1 cellular context compared by ENCODE assay signal in the genomic region with DNA sequence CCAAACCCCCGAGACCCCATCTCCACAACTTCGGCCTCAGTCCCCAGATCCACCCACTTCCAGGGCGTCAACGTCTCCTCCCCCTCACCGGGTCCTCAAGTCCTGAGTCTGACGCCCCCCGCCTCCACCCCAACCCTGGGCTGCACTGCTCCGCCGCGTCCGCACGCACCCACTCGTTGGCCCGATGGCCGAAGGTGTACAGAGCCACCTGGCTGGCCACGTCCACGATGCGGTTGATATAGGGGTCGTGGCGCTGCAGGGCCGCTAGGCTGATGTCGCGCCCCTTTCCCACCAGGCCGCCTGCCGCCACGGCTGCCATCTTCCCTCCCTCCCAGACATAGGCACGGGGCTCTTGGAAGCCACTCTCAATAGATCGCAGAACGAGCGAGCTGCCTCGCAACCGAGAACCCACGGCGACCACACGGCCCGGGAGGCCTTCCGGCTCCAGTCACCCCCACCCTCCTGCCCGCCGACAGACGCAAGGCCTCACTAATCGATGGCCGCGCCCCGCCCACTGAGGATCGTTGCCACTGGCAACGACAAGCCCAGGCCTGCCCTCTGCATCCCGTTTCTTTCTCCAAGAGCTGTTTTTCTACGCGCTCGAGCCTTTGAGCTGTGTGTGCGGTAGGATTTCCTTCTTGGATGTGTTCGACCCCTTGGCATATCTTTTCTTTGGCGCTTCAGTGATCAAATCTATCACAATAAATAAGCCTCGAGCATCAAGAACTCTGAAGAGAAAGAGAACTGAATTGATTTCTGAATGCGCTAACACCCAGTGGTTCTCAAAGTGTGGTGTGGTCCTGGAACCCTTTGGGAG.
TF ChIP-seq lines count a peak whose summit lies in the region.

TSS of gene DCP1B (minus strand) at position 345 of the 817 bp plus-strand sequence. CDS start at position 319, 26 bp downstream.

TF ChIP-seq in neural cell, 6 proteins besides CTCF, POLR2A, EP300 and RAD21:
- TF ChIP-seq, protein P1, sequence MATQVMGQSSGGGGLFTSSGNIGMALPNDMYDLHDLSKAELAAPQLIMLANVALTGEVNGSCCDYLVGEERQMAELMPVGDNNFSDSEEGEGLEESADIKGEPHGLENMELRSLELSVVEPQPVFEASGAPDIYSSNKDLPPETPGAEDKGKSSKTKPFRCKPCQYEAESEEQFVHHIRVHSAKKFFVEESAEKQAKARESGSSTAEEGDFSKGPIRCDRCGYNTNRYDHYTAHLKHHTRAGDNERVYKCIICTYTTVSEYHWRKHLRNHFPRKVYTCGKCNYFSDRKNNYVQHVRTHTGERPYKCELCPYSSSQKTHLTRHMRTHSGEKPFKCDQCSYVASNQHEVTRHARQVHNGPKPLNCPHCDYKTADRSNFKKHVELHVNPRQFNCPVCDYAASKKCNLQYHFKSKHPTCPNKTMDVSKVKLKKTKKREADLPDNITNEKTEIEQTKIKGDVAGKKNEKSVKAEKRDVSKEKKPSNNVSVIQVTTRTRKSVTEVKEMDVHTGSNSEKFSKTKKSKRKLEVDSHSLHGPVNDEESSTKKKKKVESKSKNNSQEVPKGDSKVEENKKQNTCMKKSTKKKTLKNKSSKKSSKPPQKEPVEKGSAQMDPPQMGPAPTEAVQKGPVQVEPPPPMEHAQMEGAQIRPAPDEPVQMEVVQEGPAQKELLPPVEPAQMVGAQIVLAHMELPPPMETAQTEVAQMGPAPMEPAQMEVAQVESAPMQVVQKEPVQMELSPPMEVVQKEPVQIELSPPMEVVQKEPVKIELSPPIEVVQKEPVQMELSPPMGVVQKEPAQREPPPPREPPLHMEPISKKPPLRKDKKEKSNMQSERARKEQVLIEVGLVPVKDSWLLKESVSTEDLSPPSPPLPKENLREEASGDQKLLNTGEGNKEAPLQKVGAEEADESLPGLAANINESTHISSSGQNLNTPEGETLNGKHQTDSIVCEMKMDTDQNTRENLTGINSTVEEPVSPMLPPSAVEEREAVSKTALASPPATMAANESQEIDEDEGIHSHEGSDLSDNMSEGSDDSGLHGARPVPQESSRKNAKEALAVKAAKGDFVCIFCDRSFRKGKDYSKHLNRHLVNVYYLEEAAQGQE (IDR thresholded peaks at IDR 0.05; ENCODE audit: borderline replicate concordance) = peak; percentile 61
- peak; percentile 91 for TF ChIP-seq POLR2AphosphoS5 (IDR thresholded peaks at IDR 0.05)
- no peak for TF ChIP-seq EZH2 (IDR thresholded peaks at IDR 0.05; ENCODE audit: borderline replicate concordance, insufficient read depth, low read length, poor library complexity, severe bottlenecking)
- peak; percentile 72 for TF ChIP-seq SMC3 (conservative IDR thresholded peaks at IDR 0.05; ENCODE audit: poor library complexity)
- peak; percentile 95 for TF ChIP-seq MXI1 (conservative IDR thresholded peaks at IDR 0.05; ENCODE audit: poor library complexity, severe bottlenecking)
- TF ChIP-seq TAF1 (IDR thresholded peaks at IDR 0.05; ENCODE audit: low read depth) = peak; percentile 84
TF ChIP-seq in neural cell: peak in this region for 5.
